14 cellular contexts compared by ENCODE assay signal in the genomic region with DNA sequence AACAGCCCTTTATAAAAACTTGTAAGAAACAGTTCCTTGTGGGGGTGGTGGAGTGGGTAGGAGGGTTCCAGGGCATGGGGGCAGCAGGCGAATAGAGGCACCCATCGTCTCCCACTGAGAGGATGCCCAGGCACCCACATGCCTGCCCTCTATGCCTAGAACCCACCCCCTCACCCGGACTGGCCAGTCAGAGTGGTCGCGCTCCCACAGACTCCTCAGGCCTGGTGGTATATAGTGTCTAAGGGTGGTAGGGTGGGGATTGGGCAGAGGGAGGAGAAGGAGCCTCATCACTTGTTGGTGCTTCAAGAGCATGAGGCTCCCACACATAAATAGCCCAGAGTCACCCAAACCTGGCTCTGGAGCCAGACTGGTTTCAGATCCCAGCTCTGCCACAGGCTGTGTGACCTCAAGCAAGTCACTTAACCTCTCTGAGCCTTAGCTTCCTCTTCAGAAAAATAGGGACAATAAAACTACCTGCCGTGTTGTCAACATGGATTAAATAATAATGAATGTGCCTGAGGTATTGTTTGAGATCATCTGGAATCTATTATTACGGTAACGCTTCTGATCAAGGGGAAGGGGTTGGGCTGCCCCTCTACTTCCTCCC.
DNase-seq lines count a peak whose midpoint lies in the region; ATAC-seq and TF ChIP-seq lines count a peak whose summit lies in the region.
"Had no signal": no experiment of that assay in that cellular context is flagged by ENCODE, and none has a peak within 500 bp of the region (broad histone marks: within the 10 kb centered on the region; RNA-seq: fewer than 3 reads in every experiment).

No MANE protein-coding gene starts in this region.

- H3K9me3 Mint-ChIP-seq in activated naive CD4-positive, alpha-beta T cell treated with anti-CD3 and anti-CD28 coated beads, Interleukin-2, amount 50 U/mL, for 24 hours = no peaks in the 10 kb centered on the region
- no peaks in the 10 kb centered on the region for H3K9me3 Mint-ChIP-seq in activated B cell treated with CpG ODN at 0.5 μM for 24 hours
- H3K9me3 Mint-ChIP-seq in activated T-helper 2 cell treated with anti-CD3 and anti-CD28 coated beads, Interferon-gamma antibody, Interleukin-2, Interleukin-4, amounts not matched to agents 10 μg/mL and 5 μg/mL and 100 μg/mL, durations not matched to agents 14 hours and 24 hours and 36 hours = no peaks in the 10 kb centered on the region
- H3K9me3 Mint-ChIP-seq: CD8-positive, alpha-beta T cell had no signal

- H3K4me1 ChIP-seq in BLaER1 treated with 17β-estradiol and CSF1 and Interleukin-3, amounts not matched to agents 10 nM and 100 nM = peaks cover 52 to 59% (median 57%) of the 10 kb centered on the region in 10 experiments

- H3K27me3 ChIP-seq in BLaER1 treated with 17β-estradiol and CSF1 and Interleukin-3, amounts not matched to agents 10 nM and 100 nM = peaks cover 72 to 96% (median 88%) of the 10 kb centered on the region in 11 experiments

- POLR2A ChIA-PET in activated B cell treated with CpG ODN at 0.5 μM for 24 hours (lab: Charles Lee) = interaction anchor here (2.9 to 5.7 kb wide), 2 partner anchors 8 to 13 kb away, joined by 6 to 59 read pairs; no protein-coding TSS in a partner anchor

- no peaks in the 10 kb centered on the region for H3K27me3 Mint-ChIP-seq in activated naive CD4-positive, alpha-beta T cell treated with anti-CD3 and anti-CD28 coated beads, Interleukin-2, amount 50 U/mL, for 24 hours
- no peaks in the 10 kb centered on the region for H3K27me3 Mint-ChIP-seq in activated B cell treated with CpG ODN at 0.5 μM for 24 hours
- H3K27me3 Mint-ChIP-seq in activated T-helper 2 cell treated with anti-CD3 and anti-CD28 coated beads, Interferon-gamma antibody, Interleukin-2, Interleukin-4, amounts not matched to agents 10 μg/mL and 5 μg/mL and 100 μg/mL, durations not matched to agents 14 hours and 24 hours and 36 hours (ENCODE audit: low read depth) = peaks cover 42% of the 10 kb centered on the region
- H3K27me3 Mint-ChIP-seq: B cell had no signal

- H3K4me3 Mint-ChIP-seq in activated naive CD4-positive, alpha-beta T cell treated with anti-CD3 and anti-CD28 coated beads, Interleukin-2, amount 50 U/mL, for 24 hours = no peak overlapping the region
- peak overlapping the region; percentile 11 for H3K4me3 Mint-ChIP-seq in activated B cell treated with CpG ODN at 0.5 μM for 24 hours
- H3K4me3 Mint-ChIP-seq in activated T-helper 2 cell treated with anti-CD3 and anti-CD28 coated beads, Interferon-gamma antibody, Interleukin-2, Interleukin-4, amounts not matched to agents 10 μg/mL and 5 μg/mL and 100 μg/mL, durations not matched to agents 14 hours and 24 hours and 36 hours (ENCODE audit: low read depth) = no peak overlapping the region
- H3K4me3 Mint-ChIP-seq: B cell; CD14-positive monocyte; CD8-positive, alpha-beta T cell had no signal

- no peak for DNase-seq in activated naive CD4-positive, alpha-beta T cell treated with anti-CD3 and anti-CD28 coated beads, Interleukin-2, amount 50 U/mL, for 16 hours
- DNase-seq in activated B cell treated with CpG ODN at 0.5 μM for 24 hours (no peak), posterior vena cava (ENCODE audit: low spot score) (peak; percentile 51), NCI-H1105 treated with DMSO at 0.1 percent for 48 hours (lab: John Stamatoyannopoulos, UW) (no peak)
- no peak for DNase-seq in activated T-helper 2 cell treated with anti-CD3 and anti-CD28 coated beads, Interferon-gamma antibody, Interleukin-2, Interleukin-4, amounts not matched to agents 10 μg/mL and 5 μg/mL and 100 μg/mL, durations not matched to agents 14 hours and 24 hours and 36 hours (ENCODE audit: low spot score)
- DNase-seq: CD8-positive, alpha-beta T cell; COR-L47; GF-D8; IMR-90 had no signal

- H3K9me3 ChIP-seq in BLaER1 treated with 17β-estradiol and CSF1 and Interleukin-3, amounts not matched to agents 10 nM and 100 nM (replicated peaks in 1 of 11) = no peaks in the 10 kb centered on the region

- H3K9ac ChIP-seq in BLaER1 treated with 17β-estradiol and CSF1 and Interleukin-3, amounts not matched to agents 10 nM and 100 nM = no peak overlapping the region

- H3K27ac Mint-ChIP-seq in activated naive CD4-positive, alpha-beta T cell treated with anti-CD3 and anti-CD28 coated beads, Interleukin-2, amount 50 U/mL, for 24 hours = peak overlapping the region; percentile 17
- H3K27ac Mint-ChIP-seq in activated B cell treated with CpG ODN at 0.5 μM for 24 hours = no peak overlapping the region
- no peak overlapping the region for H3K27ac Mint-ChIP-seq in activated T-helper 2 cell treated with anti-CD3 and anti-CD28 coated beads, Interferon-gamma antibody, Interleukin-2, Interleukin-4, amounts not matched to agents 10 μg/mL and 5 μg/mL and 100 μg/mL, durations not matched to agents 14 hours and 24 hours and 36 hours
- H3K27ac Mint-ChIP-seq: CD8-positive, alpha-beta T cell had no signal

- no peaks in the 10 kb centered on the region for H3K36me3 Mint-ChIP-seq in activated naive CD4-positive, alpha-beta T cell treated with anti-CD3 and anti-CD28 coated beads, Interleukin-2, amount 50 U/mL, for 24 hours
- no peaks in the 10 kb centered on the region for H3K36me3 Mint-ChIP-seq in activated B cell treated with CpG ODN at 0.5 μM for 24 hours (ENCODE audit: low read depth)
- H3K36me3 Mint-ChIP-seq in activated T-helper 2 cell treated with anti-CD3 and anti-CD28 coated beads, Interferon-gamma antibody, Interleukin-2, Interleukin-4, amounts not matched to agents 10 μg/mL and 5 μg/mL and 100 μg/mL, durations not matched to agents 14 hours and 24 hours and 36 hours (ENCODE audit: low read depth) = no peaks in the 10 kb centered on the region
- H3K36me3 Mint-ChIP-seq: CD8-positive, alpha-beta T cell had no signal

- no peak for ATAC-seq in activated B cell treated with CpG ODN at 0.5 μM for 24 hours (ENCODE audit: low read depth)
- no peak for ATAC-seq in GM18867 (IDR thresholded peaks at IDR 0.05; ENCODE audit: unreplicated experiment)
- ATAC-seq: CD8-positive, alpha-beta T cell had no signal

- no peak for TF ChIP-seq CTCF in activated B cell treated with CpG ODN at 0.5 μM for 24 hours (IDR thresholded peaks at IDR 0.05)

- H3K27ac ChIP-seq in BLaER1 treated with 17β-estradiol and CSF1 and Interleukin-3, amounts not matched to agents 10 nM and 100 nM = no peak overlapping the region

- no peak overlapping the region for H3K4me3 ChIP-seq in BLaER1 treated with 17β-estradiol and CSF1 and Interleukin-3, amounts not matched to agents 10 nM and 100 nM

- H4K20me1 ChIP-seq in BLaER1 treated with 17β-estradiol and CSF1 and Interleukin-3, amounts not matched to agents 10 nM and 100 nM = peaks cover 0 to 94% (median 62%) of the 10 kb centered on the region in 11 experiments; a peak in 17 of 22 replicates

- CTCF ChIA-PET in activated B cell treated with CpG ODN at 0.5 μM for 24 hours (lab: Charles Lee) = interaction anchor here (1.0 kb wide), 1 partner anchor 1038 kb away, joined by 3 read pairs; no protein-coding TSS in a partner anchor

- peaks cover 71% of the 10 kb centered on the region for H3K4me1 Mint-ChIP-seq in activated naive CD4-positive, alpha-beta T cell treated with anti-CD3 and anti-CD28 coated beads, Interleukin-2, amount 50 U/mL, for 24 hours
- H3K4me1 Mint-ChIP-seq in activated B cell treated with CpG ODN at 0.5 μM for 24 hours = peaks cover 58% of the 10 kb centered on the region
- peaks cover 45% of the 10 kb centered on the region for H3K4me1 Mint-ChIP-seq in activated T-helper 2 cell treated with anti-CD3 and anti-CD28 coated beads, Interferon-gamma antibody, Interleukin-2, Interleukin-4, amounts not matched to agents 10 μg/mL and 5 μg/mL and 100 μg/mL, durations not matched to agents 14 hours and 24 hours and 36 hours (ENCODE audit: low read depth)

- H3K36me3 ChIP-seq in BLaER1 treated with 17β-estradiol and CSF1 and Interleukin-3, amounts not matched to agents 10 nM and 100 nM = no peaks in the 10 kb centered on the region

- intact Hi-C loops in activated B cell treated with CpG ODN at 0.5 μM for 24 hours (cut with micrococcal nuclease) = no loop called here
- intact Hi-C loops in posterior vena cava (cut with DNase I) = no loop called here
- intact Hi-C loops in activated T-helper 2 cell treated with anti-CD3 and anti-CD28 coated beads, Interferon-gamma antibody, Interleukin-2, Interleukin-4, amounts not matched to agents 10 μg/mL and 5 μg/mL and 100 μg/mL, durations not matched to agents 14 hours and 24 hours and 36 hours (cut with micrococcal nuclease) = no loop called here

- peak overlapping the region in 9 of 11 experiments; percentile 9 to 99 (median 95); a peak in 13 of 22 replicates for H3K4me2 ChIP-seq in BLaER1 treated with 17β-estradiol and CSF1 and Interleukin-3, amounts not matched to agents 10 nM and 100 nM
